In the genomic region with DNA sequence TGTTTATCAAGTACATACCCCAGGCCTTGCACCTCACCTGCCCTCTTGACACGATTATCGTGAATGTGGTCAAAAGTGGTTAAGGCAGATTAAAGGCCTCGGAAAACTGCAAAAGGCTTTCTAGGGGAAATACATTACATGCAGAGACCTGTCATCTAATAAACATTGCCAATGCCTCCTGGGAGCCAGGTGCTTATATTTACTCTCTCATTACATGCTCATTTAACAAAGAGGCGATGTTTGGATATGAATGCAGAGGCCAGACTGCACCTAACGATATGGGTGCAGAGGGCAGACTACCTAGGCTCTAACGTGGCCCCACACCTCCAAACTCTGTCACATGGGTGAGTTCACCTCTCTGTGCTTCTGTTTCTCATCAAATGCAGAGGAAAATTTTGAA, we compare ENCODE assay signal across 16 cellular contexts. TPM values are rescaled to one million over a fixed set of nuclear protein-coding genes. Genes with fewer than 3 reads are reported as not detected.
DNase-seq lines count a peak whose midpoint lies in the region; TF ChIP-seq lines count a peak whose summit lies in the region.
"Had no signal": no experiment of that assay in that cellular context is flagged by ENCODE, and none has a peak within 500 bp of the region (broad histone marks: within the 10 kb centered on the region; RNA-seq: fewer than 3 reads in every experiment).

No MANE protein-coding gene starts in this region.

- DNase-seq in NCI-H2171 treated with DMSO at 0.1 percent for 48 hours (lab: John Stamatoyannopoulos, UW) (peak; percentile 24), NCI-H2171 (lab: John Stamatoyannopoulos, UW) (no peak), NCI-H1105 treated with DMSO at 0.1 percent for 48 hours (lab: John Stamatoyannopoulos, UW) (peak; percentile 35), NCI-H69 (lab: John Stamatoyannopoulos, UW) (peak; percentile 85), osteoblast (ENCODE audit: insufficient read length, low spot score, missing footprints) (peak; percentile 48), HUDEP-2 (lab: John Stamatoyannopoulos, UW; ENCODE audit: unreplicated experiment in 76 of 76) (no peak)
- DNase-seq in activated CD4-positive, CD25-positive, alpha-beta regulatory T cell treated with anti-CD3 and anti-CD28 coated beads, Interleukin-2, amount 50 U/mL, for 72 hours = no peak
- DNase-seq: H7, IMR-90, MG63, NCI-H1092, NCI-H82, Peyer's patch had no signal

- no peak overlapping the region for H2AFZ ChIP-seq in osteoblast (ENCODE audit: low read length)

- H3K9me3 ChIP-seq in osteoblast (ENCODE audit: low read depth, low read length) = no peaks in the 10 kb centered on the region
- H3K9me3 ChIP-seq: MG63, Peyer's patch had no signal

- no peaks in the 10 kb centered on the region for H3K79me2 ChIP-seq in osteoblast (ENCODE audit: insufficient read depth, low read length)

- H3K4me2 ChIP-seq in osteoblast (ENCODE audit: insufficient read depth, low read length) = no peak overlapping the region

- H3K4me3 ChIP-seq in osteoblast (ENCODE audit: insufficient read depth, low read length) = no peak overlapping the region
- H3K4me3 ChIP-seq: MG63, Peyer's patch, SK-N-MC had no signal

- H3K4me1 ChIP-seq in osteoblast (ENCODE audit: insufficient read depth, low read length) = no peaks in the 10 kb centered on the region
- H3K4me1 ChIP-seq: Peyer's patch had no signal

- H3K27me3 ChIP-seq in osteoblast (ENCODE audit: insufficient read depth, low read length) = peaks cover 4% of the 10 kb centered on the region
- H3K27me3 ChIP-seq: MG63, Peyer's patch had no signal

- no peaks in the 10 kb centered on the region for H4K20me1 ChIP-seq in osteoblast (ENCODE audit: insufficient read depth, low read length)

- H3K36me3 ChIP-seq in osteoblast (ENCODE audit: insufficient read depth, low read length) = no peaks in the 10 kb centered on the region
- H3K36me3 ChIP-seq: MG63, Peyer's patch had no signal

- no peak overlapping the region for H3K27ac ChIP-seq in osteoblast (ENCODE audit: low read depth, low read length)
- H3K27ac ChIP-seq: C4-2B, Peyer's patch, SK-N-MC had no signal

- TF ChIP-seq CTCF in osteoblast (IDR thresholded peaks at IDR 0.05; ENCODE audit: extremely low read depth, low read depth, low read length) = no peak

RNA-seq across cellular contexts. Expression of a gene that starts 14.5 kb away (rescaled TPM):
- total RNA-seq in osteoblast = under 0.01 TPM in 2 replicates
- total RNA-seq: HT-29 had no signal

Comparison
In these comparisons a context has a peak if more than half of its experiments do, and no peak if none do; other contexts are left out.
1. DNase-seq: peak in NCI-H2171 treated with DMSO at 0.1 percent for 48 hours (single experiment), NCI-H1105 treated with DMSO at 0.1 percent for 48 hours (single experiment), NCI-H69 (single experiment) and osteoblast (single experiment); none in NCI-H2171 (single experiment), activated CD4-positive, CD25-positive, alpha-beta regulatory T cell treated with anti-CD3 and anti-CD28 coated beads, Interleukin-2, amount 50 U/mL, for 72 hours (single experiment) and HUDEP-2 (0 of 76).